In genomic region chr6:35488517-35488862, GRCh38 we compare ENCODE assay signal across 13 cellular contexts. TPM values are rescaled to one million over a fixed set of nuclear protein-coding genes. Genes with fewer than 3 reads are reported as not detected.
DNase-seq lines count a peak whose midpoint lies in the region; ATAC-seq and TF ChIP-seq lines count a peak whose summit lies in the region.
"Had no signal": no experiment of that assay in that cellular context is flagged by ENCODE, and none has a peak within 500 bp of the region (broad histone marks: within the 10 kb centered on the region; RNA-seq: fewer than 3 reads in every experiment).

No MANE protein-coding gene starts in this region.

- H3K9me2 ChIP-seq in Karpas-422 (replicated peaks; ENCODE audit: insufficient read depth, low read length) = no peaks in the 10 kb centered on the region

- H2AFZ ChIP-seq in mammary epithelial cell (ENCODE audit: low read depth, low read length) = peak overlapping the region; percentile 23
- no peak overlapping the region for H2AFZ ChIP-seq in Karpas-422 (ENCODE audit: low read length)

- H3K27ac ChIP-seq in HL-60 (replicated peaks) = peak overlapping the region; percentile 86
- H3K27ac ChIP-seq in mammary epithelial cell (ENCODE audit: insufficient read depth, low read depth, low read length) = peak overlapping the region; percentile 64
- H3K27ac ChIP-seq in muscle layer of colon (ENCODE audit: low read depth, low read length) = peak overlapping the region; percentile 99
- H3K27ac ChIP-seq in thoracic aorta = peak overlapping the region; percentile 96 to 99
- H3K27ac ChIP-seq in Karpas-422 (ENCODE audit: low read length) = no peak overlapping the region
- H3K27ac ChIP-seq in naive thymus-derived CD4-positive, alpha-beta T cell (ENCODE audit: low read depth, low read length) = no peak overlapping the region

- no TSS peak for BruUV-seq in mammary epithelial cell (replicated peaks; lab: Mats Ljungman, UMichigan)

- no peaks in the 10 kb centered on the region for H3K36me3 Mint-ChIP-seq in naive thymus-derived CD4-positive, alpha-beta T cell

- H3K79me2 ChIP-seq in mammary epithelial cell (ENCODE audit: insufficient read depth, low read length) (peaks cover 63% of the 10 kb centered on the region), Karpas-422 (ENCODE audit: low read length) (no peaks in the 10 kb centered on the region)

- in situ Hi-C loops in mammary epithelial cell (cut with MboI; ENCODE audit: low sequenced_read_pairs in 2 of 2) = no loop called here

- no peak for DNase-seq in HL-60 (ENCODE audit: low read depth in 1 of 2, low spot score in 1 of 2)
- no peak for DNase-seq in mammary epithelial cell
- no peak for DNase-seq in thoracic aorta (ENCODE audit: low spot score)
- no peak for DNase-seq in omental fat pad (ENCODE audit: low spot score)
- no peak for DNase-seq in Karpas-422
- DNase-seq in NCI-H345 (lab: John Stamatoyannopoulos, UW) = no peak
- DNase-seq in naive thymus-derived CD4-positive, alpha-beta T cell = no peak
- DNase-seq: activated naive CD8-positive, alpha-beta T cell treated with anti-CD3 and anti-CD28 coated beads, Interleukin-2, amount 50 U/mL, for 24 hours; CD4-positive, alpha-beta T cell; effector CD8-positive, alpha-beta T cell; hypothalamus; midbrain had no signal

- TF ChIP-seq CTCF in HL-60 (IDR thresholded peaks at IDR 0.05; ENCODE audit: insufficient read depth, low read length) (no peak), mammary epithelial cell (conservative IDR thresholded peaks at IDR 0.05 in 1 of 2, IDR thresholded peaks at IDR 0.05 in 1 of 2; ENCODE audit: extremely low read depth in 1 of 2, insufficient read depth in 1 of 2, low read depth in 1 of 2, low read length in 2 of 2) (no peak), thoracic aorta (IDR thresholded peaks at IDR 0.05) (no peak), omental fat pad (IDR thresholded peaks at IDR 0.05) (no peak)

- H3K4me3 ChIP-seq in HL-60 (replicated peaks; ENCODE audit: insufficient read depth, low read length) (no peak overlapping the region), mammary epithelial cell (replicated peaks in 1 of 3; ENCODE audit: insufficient read depth in 1 of 3, low read depth in 2 of 3, low read length in 3 of 3) (no peak overlapping the region), muscle layer of colon (ENCODE audit: low read depth in 1 of 2, low read length in 2 of 2) (no peak overlapping the region), thoracic aorta (peak overlapping the region; percentile 36), Karpas-422 (ENCODE audit: low read length) (no peak overlapping the region)
- H3K4me3 ChIP-seq in naive thymus-derived CD4-positive, alpha-beta T cell (ENCODE audit: low read length) = no peak overlapping the region

- peaks cover 0 to 15% (median 7%) of the 10 kb centered on the region in 7 donors for H3K4me1 Mint-ChIP-seq in naive thymus-derived CD4-positive, alpha-beta T cell
- H3K4me1 Mint-ChIP-seq: activated naive CD8-positive, alpha-beta T cell treated with anti-CD3 and anti-CD28 coated beads, Interleukin-2, amount 50 U/mL, for 24 hours had no signal

- H3K27me3 ChIP-seq in HL-60 (ENCODE audit: insufficient read depth, poor library complexity, severe bottlenecking) = no peaks in the 10 kb centered on the region
- H3K27me3 ChIP-seq in mammary epithelial cell (ENCODE audit: insufficient read depth, low read length) = no peaks in the 10 kb centered on the region
- H3K27me3 ChIP-seq in muscle layer of colon (ENCODE audit: control insufficient read depth in 1 of 2, insufficient read depth in 2 of 2, low read length in 2 of 2) = no peaks in the 10 kb centered on the region
- no peaks in the 10 kb centered on the region for H3K27me3 ChIP-seq in thoracic aorta (replicated peaks; ENCODE audit: insufficient read depth)
- H3K27me3 ChIP-seq in Karpas-422 (ENCODE audit: low read length) = no peaks in the 10 kb centered on the region
- no peaks in the 10 kb centered on the region for H3K27me3 ChIP-seq in naive thymus-derived CD4-positive, alpha-beta T cell (ENCODE audit: control insufficient read depth in 2 of 2, insufficient read depth in 2 of 2, low read length in 2 of 2)

- H4K20me1 ChIP-seq in mammary epithelial cell (ENCODE audit: insufficient read depth, low read length) = no peaks in the 10 kb centered on the region
- H4K20me1 ChIP-seq in Karpas-422 (ENCODE audit: insufficient read depth, low read depth, low read length) = 0 out of 2 replicates have a peak, but pooled peaks cover 4% of the 10 kb centered on the region

- POLR2A ChIA-PET in naive thymus-derived CD4-positive, alpha-beta T cell (lab: Charles Lee) = no interaction called here

- intact Hi-C loops in mammary epithelial cell (cut with micrococcal nuclease) = no loop called here
- intact Hi-C loops in naive thymus-derived CD4-positive, alpha-beta T cell (cut with micrococcal nuclease) = no loop called here

- H3K36me3 ChIP-seq in mammary epithelial cell (ENCODE audit: insufficient read depth, low read length) (no peaks in the 10 kb centered on the region), muscle layer of colon (ENCODE audit: insufficient read depth, low read length) (peaks cover 17% of the 10 kb centered on the region), thoracic aorta (peaks cover 11% of the 10 kb centered on the region), Karpas-422 (ENCODE audit: insufficient read depth, low read length) (no peaks in the 10 kb centered on the region)
- no peaks in the 10 kb centered on the region for H3K36me3 ChIP-seq in naive thymus-derived CD4-positive, alpha-beta T cell (ENCODE audit: control insufficient read depth in 2 of 3, insufficient read depth in 3 of 3, low read length in 3 of 3)

- peaks cover 0 to 6% (median 0%) of the 10 kb centered on the region in 5 donors for H3K27me3 Mint-ChIP-seq in naive thymus-derived CD4-positive, alpha-beta T cell
- H3K27me3 Mint-ChIP-seq: CD4-positive, alpha-beta T cell had no signal

- WGBS in mammary epithelial cell (ENCODE audit: low coverage, missing lambda C conversion rate) = 65% methylated on average over 8 of the region's 9 CpGs

- H3K9ac ChIP-seq in mammary epithelial cell (ENCODE audit: insufficient read depth, low read length) = no peak overlapping the region
- peak overlapping the region; percentile 58 for H3K9ac ChIP-seq in muscle layer of colon (ENCODE audit: low read length)
- H3K9ac ChIP-seq in Karpas-422 (ENCODE audit: low read length) = no peak overlapping the region

- CTCF ChIA-PET in mammary epithelial cell (lab: Charles Lee; ENCODE audit: low non-redundant PET) = no interaction called here
- CTCF ChIA-PET in naive thymus-derived CD4-positive, alpha-beta T cell (lab: Charles Lee) = no interaction called here

- dilution Hi-C loops in mammary epithelial cell (cut with HindIII; ENCODE audit: low sequenced_read_pairs) = no loop called here

- H3K4me2 ChIP-seq in mammary epithelial cell (ENCODE audit: insufficient read depth, low read depth, low read length) = peak overlapping the region; percentile 39
- H3K4me2 ChIP-seq in Karpas-422 (ENCODE audit: low read depth, low read length, poor library complexity, severe bottlenecking) = no peak overlapping the region

- peaks cover 0 to 3% (median 0%) of the 10 kb centered on the region in 11 donors for H3K9me3 Mint-ChIP-seq in naive thymus-derived CD4-positive, alpha-beta T cell
- H3K9me3 Mint-ChIP-seq: activated naive CD8-positive, alpha-beta T cell treated with anti-CD3 and anti-CD28 coated beads, Interleukin-2, amount 50 U/mL, for 24 hours; CD4-positive, alpha-beta T cell had no signal

- H3K4me1 ChIP-seq in mammary epithelial cell (ENCODE audit: insufficient read depth, low read length) (peaks cover 74% of the 10 kb centered on the region), muscle layer of colon (ENCODE audit: insufficient read depth, low read length) (peaks cover 86% of the 10 kb centered on the region), thoracic aorta (ENCODE audit: control insufficient read depth in 1 of 2, low read depth in 2 of 2) (peaks cover 73 to 90% of the 10 kb centered on the region in 2 donors), Karpas-422 (ENCODE audit: low read length) (no peaks in the 10 kb centered on the region)
- no peaks in the 10 kb centered on the region for H3K4me1 ChIP-seq in naive thymus-derived CD4-positive, alpha-beta T cell (ENCODE audit: control insufficient read depth in 2 of 2, insufficient read depth in 2 of 2, low read length in 2 of 2)

- no peak overlapping the region for H3K4me3 Mint-ChIP-seq in naive thymus-derived CD4-positive, alpha-beta T cell
- H3K4me3 Mint-ChIP-seq: activated naive CD8-positive, alpha-beta T cell treated with anti-CD3 and anti-CD28 coated beads, Interleukin-2, amount 50 U/mL, for 24 hours; CD4-positive, alpha-beta T cell had no signal

- H3K9me3 ChIP-seq in mammary epithelial cell (replicated peaks; ENCODE audit: insufficient read depth, low read length) (no peaks in the 10 kb centered on the region), muscle layer of colon (ENCODE audit: low read length) (no peaks in the 10 kb centered on the region), thoracic aorta (no peaks in the 10 kb centered on the region), Karpas-422 (ENCODE audit: low read length) (no peaks in the 10 kb centered on the region)
- no peaks in the 10 kb centered on the region for H3K9me3 ChIP-seq in naive thymus-derived CD4-positive, alpha-beta T cell (ENCODE audit: control insufficient read depth in 2 of 3, low read length in 3 of 3)

- ATAC-seq in thoracic aorta (ENCODE audit: insufficient number of reproducible peaks, low FRiP score, low read depth) (no peak), omental fat pad (ENCODE audit: low FRiP score) (no peak)
- no peak for ATAC-seq in naive thymus-derived CD4-positive, alpha-beta T cell
- ATAC-seq: activated naive CD8-positive, alpha-beta T cell treated with anti-CD3 and anti-CD28 coated beads, Interleukin-2, amount 50 U/mL, for 24 hours had no signal

- H3K27ac Mint-ChIP-seq in naive thymus-derived CD4-positive, alpha-beta T cell = no peak overlapping the region
- H3K27ac Mint-ChIP-seq: activated naive CD8-positive, alpha-beta T cell treated with anti-CD3 and anti-CD28 coated beads, Interleukin-2, amount 50 U/mL, for 24 hours; CD4-positive, alpha-beta T cell had no signal

RNA-seq across cellular contexts. Expression of gene TEAD3, which starts 8.4 kb away (rescaled TPM):
- total RNA-seq in mammary epithelial cell = 10 to 100 TPM; 12.5 to 26.4 TPM
- polyA plus RNA-seq in mammary epithelial cell = 12.8 TPM
- polyA minus RNA-seq in mammary epithelial cell = 16.0 TPM
- 10 to 100 TPM; 50.8 to 68.3 TPM for total RNA-seq in thoracic aorta
- total RNA-seq in omental fat pad = 10 to 100 TPM in 3 of 4 donors, 1 to 10 TPM in 1; 8.2 to 16.0 (median 14.2) TPM
- total RNA-seq in Karpas-422 (2014; rRNA removed; shearing (Covaris generic); ENCODE audit: low replicate concordance) = not detected in 2 replicates
- total RNA-seq in naive thymus-derived CD4-positive, alpha-beta T cell = under 1 TPM in 3 of 5 experiments, not detected in 2; 0.16 to 0.27 (median 0.24) TPM
- under 1 TPM in 1 of 2 donors, not detected in 1; 0.10 TPM for polyA plus RNA-seq in naive thymus-derived CD4-positive, alpha-beta T cell

RNA-seq across cellular contexts. Expression of gene RPL10A, which starts 20.3 kb away (rescaled TPM):
- total RNA-seq in mammary epithelial cell = 1,000 to 10,000 TPM in 1 of 2 donors, 100 to 1,000 TPM in 1; 961 to 1,334 TPM
- polyA plus RNA-seq in mammary epithelial cell = 2,297 TPM
- 1,208 TPM for polyA minus RNA-seq in mammary epithelial cell
- total RNA-seq in thoracic aorta = 100 to 1,000 TPM; 585 to 636 TPM
- total RNA-seq in omental fat pad = 1,000 to 10,000 TPM; 1,059 to 1,562 (median 1,256) TPM
- 3,423 and 3,839 TPM in 2 replicates for total RNA-seq in Karpas-422 (2014; rRNA removed; shearing (Covaris generic); ENCODE audit: low replicate concordance)
- 1,000 to 10,000 TPM; 1,380 to 2,381 (median 2,302) TPM for total RNA-seq in naive thymus-derived CD4-positive, alpha-beta T cell
- 1,000 to 10,000 TPM; 1,203 to 1,279 TPM for polyA plus RNA-seq in naive thymus-derived CD4-positive, alpha-beta T cell

RNA-seq across cellular contexts. Expression of gene TULP1, which starts 24.2 kb away (rescaled TPM):
- total RNA-seq in mammary epithelial cell = not detected
- polyA plus RNA-seq in mammary epithelial cell = not detected
- polyA minus RNA-seq in mammary epithelial cell = not detected
- not detected for total RNA-seq in thoracic aorta
- total RNA-seq in omental fat pad = under 1 TPM in 1 of 4 donors, not detected in 3; 0.28 TPM
- total RNA-seq in Karpas-422 (2014; rRNA removed; shearing (Covaris generic); ENCODE audit: low replicate concordance) = not detected in 2 replicates
- not detected for total RNA-seq in naive thymus-derived CD4-positive, alpha-beta T cell
- not detected for polyA plus RNA-seq in naive thymus-derived CD4-positive, alpha-beta T cell
- total RNA-seq: CD4-positive, alpha-beta T cell had no signal

RNA-seq across cellular contexts. Expression of gene FANCE, which starts 36.4 kb away (rescaled TPM):
- total RNA-seq in mammary epithelial cell = 10 to 100 TPM in 1 of 2 donors, 1 to 10 TPM in 1; 3.7 to 12.8 TPM
- polyA plus RNA-seq in mammary epithelial cell = 8.8 TPM
- 8.8 TPM for polyA minus RNA-seq in mammary epithelial cell
- 1 to 10 TPM; 3.1 to 6.2 TPM for total RNA-seq in thoracic aorta
- total RNA-seq in omental fat pad = 1 to 10 TPM; 1.9 to 9.6 (median 5.4) TPM
- 9.8 and 14.8 TPM in 2 replicates for total RNA-seq in Karpas-422 (2014; rRNA removed; shearing (Covaris generic); ENCODE audit: low replicate concordance)
- total RNA-seq in naive thymus-derived CD4-positive, alpha-beta T cell = 10 to 100 TPM in 1 of 5 experiments, 1 to 10 TPM in 4; 3.1 to 12.0 (median 6.4) TPM
- polyA plus RNA-seq in naive thymus-derived CD4-positive, alpha-beta T cell = 1 to 10 TPM; 3.4 to 7.5 TPM

Comparison
In these comparisons a context has a peak if more than half of its experiments do, and no peak if none do; other contexts are left out.
1. H3K27ac ChIP-seq: peak in HL-60 (single experiment), mammary epithelial cell (single experiment), muscle layer of colon (single experiment) and thoracic aorta (2 of 2); none in Karpas-422 (single experiment) and naive thymus-derived CD4-positive, alpha-beta T cell (single experiment).